In genomic region chr5:177447066-177447610, GRCh38 we compare ENCODE assay signal across 9 cellular contexts. TPM values are rescaled to one million over a fixed set of nuclear protein-coding genes. Genes with fewer than 3 reads are reported as not detected.
DNase-seq lines count a peak whose midpoint lies in the region; TF ChIP-seq lines count a peak whose summit lies in the region.
"Had no signal": no experiment of that assay in that cellular context is flagged by ENCODE, and none has a peak within 500 bp of the region (broad histone marks: within the 10 kb centered on the region; RNA-seq: fewer than 3 reads in every experiment).

No MANE protein-coding gene starts in this region.

- H2AFZ ChIP-seq in Loucy (ENCODE audit: low read length): no peak overlapping the region

- H4K20me1 ChIP-seq in Loucy (ENCODE audit: insufficient read depth, low read length, poor library complexity, severe bottlenecking): no peaks in the 10 kb centered on the region

- peak overlapping the region; percentile 45 for H3K27ac ChIP-seq in brain microvascular endothelial cell

- peaks cover 8% of the 10 kb centered on the region for H3K36me3 ChIP-seq in GM06990 (ENCODE audit: control insufficient read depth, insufficient read depth, low read length)
- H3K36me3 ChIP-seq in Loucy (ENCODE audit: insufficient read depth, low read length): no peaks in the 10 kb centered on the region
- H3K36me3 ChIP-seq in brain microvascular endothelial cell (replicated peaks): peaks cover under 1% of the 10 kb centered on the region

- no peaks in the 10 kb centered on the region for H3K27me3 ChIP-seq in GM06990 (replicated peaks; ENCODE audit: control insufficient read depth, insufficient read depth, low read length)
- no peaks in the 10 kb centered on the region for H3K27me3 ChIP-seq in Loucy (ENCODE audit: insufficient read depth, low read length, poor library complexity, severe bottlenecking)
- no peaks in the 10 kb centered on the region for H3K27me3 ChIP-seq in brain microvascular endothelial cell (replicated peaks)

- H3K4me2 ChIP-seq in Loucy (ENCODE audit: low read depth, low read length, poor library complexity, severe bottlenecking): peak overlapping the region; percentile 80

- TF ChIP-seq CTCF in GM06990 (IDR thresholded peaks at IDR 0.05; ENCODE audit: insufficient read depth, low read length, poor library complexity, severe bottlenecking) (no peak), Loucy (conservative IDR thresholded peaks at IDR 0.05; ENCODE audit: low read length) (no peak), brain microvascular endothelial cell (IDR thresholded peaks at IDR 0.05; ENCODE audit: low read depth, low read length, missing control alignments) (no peak)

- H3K4me3 ChIP-seq in GM06990 (replicated peaks; ENCODE audit: low read depth, low read length): peak overlapping the region; percentile 60
- H3K4me3 ChIP-seq in Loucy (ENCODE audit: low read length, poor library complexity, severe bottlenecking): peak overlapping the region; percentile 72
- H3K4me3 ChIP-seq in brain microvascular endothelial cell (ENCODE audit: low read depth, low read length): peak overlapping the region; percentile 53

- H3K9me3 ChIP-seq in Loucy (ENCODE audit: insufficient read depth, low read depth, low read length): no peaks in the 10 kb centered on the region

- H3K9me2 ChIP-seq in Loucy (replicated peaks; ENCODE audit: low read depth, low read length): no peaks in the 10 kb centered on the region

- no peaks in the 10 kb centered on the region for H3F3A ChIP-seq in Loucy (ENCODE audit: low read depth)

- H3K4me1 ChIP-seq in Loucy (ENCODE audit: insufficient read depth, low read length, poor library complexity, severe bottlenecking): no peaks in the 10 kb centered on the region

- in situ Hi-C loops in brain microvascular endothelial cell (cut with HindIII; ENCODE audit: low pct_ligation_motif_present, low sequenced_read_pairs): loop anchor here (25.0 kb wide), 1 partner anchor 135 kb away; the partner anchor contains the start of genes MXD3, PRELID1 and RAB24

- DNase-seq in GM06990 (ENCODE audit: extremely low read depth, insufficient read length): peak; percentile 77
- DNase-seq in H4 (ENCODE audit: low spot score): peak; percentile 86
- peak; percentile 76 for DNase-seq in T-helper 9 cell
- no peak for DNase-seq in brain microvascular endothelial cell
- DNase-seq in iPS-NIHi7 (ENCODE audit: extremely low spot score): peak; percentile 69
- peak; percentile 47 to 52 for DNase-seq in stimulated activated CD4-positive, alpha-beta T cell treated with anti-CD3 and anti-CD28 coated beads, Interleukin-1b, Interleukin-23, amount 100 ng/mL, for 4 hours (ENCODE audit: low read depth in 2 of 2)
- DNase-seq in kidney glomerular epithelial cell (lab: John Stamatoyannopoulos, UW): no peak

- H3K9ac ChIP-seq in Loucy (ENCODE audit: low read depth, low read length, poor library complexity, severe bottlenecking): no peak overlapping the region

- H3K79me2 ChIP-seq in Loucy (ENCODE audit: insufficient read depth, low read length): no peaks in the 10 kb centered on the region

RNA-seq across cellular contexts. Expression of gene PRR7, which starts 0.5 kb away (rescaled TPM):
- 28.6 and 33.7 TPM in 2 replicates for total RNA-seq in H4 (2014; rRNA removed; shearing (Covaris generic))

RNA-seq across cellular contexts. Expression of gene GRK6, which starts 20.7 kb away (rescaled TPM):
- 37.7 and 51.9 TPM in 2 replicates for total RNA-seq in H4 (2014; rRNA removed; shearing (Covaris generic))

RNA-seq across cellular contexts. Expression of gene DBN1, which starts 26.3 kb away (rescaled TPM):
- 140 and 153 TPM in 2 replicates for total RNA-seq in H4 (2014; rRNA removed; shearing (Covaris generic))

RNA-seq across cellular contexts. Expression of gene F12, which starts 37.8 kb away (rescaled TPM):
- total RNA-seq in H4 (2014; rRNA removed; shearing (Covaris generic)): 5.8 and 7.3 TPM in 2 replicates

RNA-seq across cellular contexts. Expression of gene PFN3, which starts 46.7 kb away (rescaled TPM):
- total RNA-seq in H4 (2014; rRNA removed; shearing (Covaris generic)): not detected in 2 replicates
- total RNA-seq: glomerular endothelial cell had no signal

Comparison
In these comparisons a context has a peak if more than half of its experiments do, and no peak if none do; other contexts are left out.
1. DNase-seq: peak in GM06990 (single experiment), H4 (single experiment), T-helper 9 cell (single experiment), iPS-NIHi7 (single experiment) and stimulated activated CD4-positive, alpha-beta T cell treated with anti-CD3 and anti-CD28 coated beads, Interleukin-1b, Interleukin-23, amount 100 ng/mL, for 4 hours (2 of 2); none in brain microvascular endothelial cell (single experiment) and kidney glomerular epithelial cell (single experiment).
2. Peak in every context shown above with its lines, with median percentiles within 50 percentile points of each other: H3K4me3 ChIP-seq.